1 cellular context compared by ENCODE assay signal in the genomic region with DNA sequence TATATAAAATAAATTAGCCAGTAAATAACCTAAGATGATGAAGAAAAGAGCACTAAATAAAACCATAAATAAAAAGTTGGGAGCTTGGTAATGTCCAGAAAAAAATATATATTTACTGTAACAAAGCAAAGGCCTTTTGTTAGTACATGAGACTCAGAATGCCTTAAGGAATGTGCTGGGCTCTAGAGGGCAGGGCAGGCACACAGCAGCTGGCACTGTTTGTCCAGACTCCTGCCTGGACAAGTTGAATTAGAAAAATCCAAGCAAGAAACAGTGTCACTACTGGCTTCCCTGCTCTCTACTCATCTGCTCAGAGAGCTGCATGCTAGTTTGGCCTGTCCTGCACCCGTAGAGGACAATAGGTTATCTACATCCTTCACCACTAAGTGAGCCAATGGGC.
TF ChIP-seq lines count a peak whose summit lies in the region.

No MANE protein-coding gene starts in this region.

TF ChIP-seq in GM23338, 12 proteins besides CTCF, POLR2A, EP300 and RAD21 (continued from another document):
- TF ChIP-seq REST (IDR thresholded peaks at IDR 0.05; ENCODE audit: unreplicated experiment) (no peak), JUNB (IDR thresholded peaks at IDR 0.05; ENCODE audit: unreplicated experiment) (no peak), EZH2phosphoT487 (IDR thresholded peaks at IDR 0.05; ENCODE audit: unreplicated experiment) (no peak), EZH2 (IDR thresholded peaks at IDR 0.05; ENCODE audit: low read depth, unreplicated experiment) (no peak), POLR2AphosphoS5 (IDR thresholded peaks at IDR 0.05; ENCODE audit: low read depth) (no peak), ZNF114 (CRISPR knock-in tag; IDR thresholded peaks at IDR 0.05) (no peak), NANOG (IDR thresholded peaks at IDR 0.05; ENCODE audit: borderline replicate concordance) (no peak)
- TF ChIP-seq, protein P1, sequence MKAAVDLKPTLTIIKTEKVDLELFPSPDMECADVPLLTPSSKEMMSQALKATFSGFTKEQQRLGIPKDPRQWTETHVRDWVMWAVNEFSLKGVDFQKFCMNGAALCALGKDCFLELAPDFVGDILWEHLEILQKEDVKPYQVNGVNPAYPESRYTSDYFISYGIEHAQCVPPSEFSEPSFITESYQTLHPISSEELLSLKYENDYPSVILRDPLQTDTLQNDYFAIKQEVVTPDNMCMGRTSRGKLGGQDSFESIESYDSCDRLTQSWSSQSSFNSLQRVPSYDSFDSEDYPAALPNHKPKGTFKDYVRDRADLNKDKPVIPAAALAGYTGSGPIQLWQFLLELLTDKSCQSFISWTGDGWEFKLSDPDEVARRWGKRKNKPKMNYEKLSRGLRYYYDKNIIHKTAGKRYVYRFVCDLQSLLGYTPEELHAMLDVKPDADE (IDR thresholded peaks at IDR 0.05), result no peak
- TF ChIP-seq, protein P2, sequence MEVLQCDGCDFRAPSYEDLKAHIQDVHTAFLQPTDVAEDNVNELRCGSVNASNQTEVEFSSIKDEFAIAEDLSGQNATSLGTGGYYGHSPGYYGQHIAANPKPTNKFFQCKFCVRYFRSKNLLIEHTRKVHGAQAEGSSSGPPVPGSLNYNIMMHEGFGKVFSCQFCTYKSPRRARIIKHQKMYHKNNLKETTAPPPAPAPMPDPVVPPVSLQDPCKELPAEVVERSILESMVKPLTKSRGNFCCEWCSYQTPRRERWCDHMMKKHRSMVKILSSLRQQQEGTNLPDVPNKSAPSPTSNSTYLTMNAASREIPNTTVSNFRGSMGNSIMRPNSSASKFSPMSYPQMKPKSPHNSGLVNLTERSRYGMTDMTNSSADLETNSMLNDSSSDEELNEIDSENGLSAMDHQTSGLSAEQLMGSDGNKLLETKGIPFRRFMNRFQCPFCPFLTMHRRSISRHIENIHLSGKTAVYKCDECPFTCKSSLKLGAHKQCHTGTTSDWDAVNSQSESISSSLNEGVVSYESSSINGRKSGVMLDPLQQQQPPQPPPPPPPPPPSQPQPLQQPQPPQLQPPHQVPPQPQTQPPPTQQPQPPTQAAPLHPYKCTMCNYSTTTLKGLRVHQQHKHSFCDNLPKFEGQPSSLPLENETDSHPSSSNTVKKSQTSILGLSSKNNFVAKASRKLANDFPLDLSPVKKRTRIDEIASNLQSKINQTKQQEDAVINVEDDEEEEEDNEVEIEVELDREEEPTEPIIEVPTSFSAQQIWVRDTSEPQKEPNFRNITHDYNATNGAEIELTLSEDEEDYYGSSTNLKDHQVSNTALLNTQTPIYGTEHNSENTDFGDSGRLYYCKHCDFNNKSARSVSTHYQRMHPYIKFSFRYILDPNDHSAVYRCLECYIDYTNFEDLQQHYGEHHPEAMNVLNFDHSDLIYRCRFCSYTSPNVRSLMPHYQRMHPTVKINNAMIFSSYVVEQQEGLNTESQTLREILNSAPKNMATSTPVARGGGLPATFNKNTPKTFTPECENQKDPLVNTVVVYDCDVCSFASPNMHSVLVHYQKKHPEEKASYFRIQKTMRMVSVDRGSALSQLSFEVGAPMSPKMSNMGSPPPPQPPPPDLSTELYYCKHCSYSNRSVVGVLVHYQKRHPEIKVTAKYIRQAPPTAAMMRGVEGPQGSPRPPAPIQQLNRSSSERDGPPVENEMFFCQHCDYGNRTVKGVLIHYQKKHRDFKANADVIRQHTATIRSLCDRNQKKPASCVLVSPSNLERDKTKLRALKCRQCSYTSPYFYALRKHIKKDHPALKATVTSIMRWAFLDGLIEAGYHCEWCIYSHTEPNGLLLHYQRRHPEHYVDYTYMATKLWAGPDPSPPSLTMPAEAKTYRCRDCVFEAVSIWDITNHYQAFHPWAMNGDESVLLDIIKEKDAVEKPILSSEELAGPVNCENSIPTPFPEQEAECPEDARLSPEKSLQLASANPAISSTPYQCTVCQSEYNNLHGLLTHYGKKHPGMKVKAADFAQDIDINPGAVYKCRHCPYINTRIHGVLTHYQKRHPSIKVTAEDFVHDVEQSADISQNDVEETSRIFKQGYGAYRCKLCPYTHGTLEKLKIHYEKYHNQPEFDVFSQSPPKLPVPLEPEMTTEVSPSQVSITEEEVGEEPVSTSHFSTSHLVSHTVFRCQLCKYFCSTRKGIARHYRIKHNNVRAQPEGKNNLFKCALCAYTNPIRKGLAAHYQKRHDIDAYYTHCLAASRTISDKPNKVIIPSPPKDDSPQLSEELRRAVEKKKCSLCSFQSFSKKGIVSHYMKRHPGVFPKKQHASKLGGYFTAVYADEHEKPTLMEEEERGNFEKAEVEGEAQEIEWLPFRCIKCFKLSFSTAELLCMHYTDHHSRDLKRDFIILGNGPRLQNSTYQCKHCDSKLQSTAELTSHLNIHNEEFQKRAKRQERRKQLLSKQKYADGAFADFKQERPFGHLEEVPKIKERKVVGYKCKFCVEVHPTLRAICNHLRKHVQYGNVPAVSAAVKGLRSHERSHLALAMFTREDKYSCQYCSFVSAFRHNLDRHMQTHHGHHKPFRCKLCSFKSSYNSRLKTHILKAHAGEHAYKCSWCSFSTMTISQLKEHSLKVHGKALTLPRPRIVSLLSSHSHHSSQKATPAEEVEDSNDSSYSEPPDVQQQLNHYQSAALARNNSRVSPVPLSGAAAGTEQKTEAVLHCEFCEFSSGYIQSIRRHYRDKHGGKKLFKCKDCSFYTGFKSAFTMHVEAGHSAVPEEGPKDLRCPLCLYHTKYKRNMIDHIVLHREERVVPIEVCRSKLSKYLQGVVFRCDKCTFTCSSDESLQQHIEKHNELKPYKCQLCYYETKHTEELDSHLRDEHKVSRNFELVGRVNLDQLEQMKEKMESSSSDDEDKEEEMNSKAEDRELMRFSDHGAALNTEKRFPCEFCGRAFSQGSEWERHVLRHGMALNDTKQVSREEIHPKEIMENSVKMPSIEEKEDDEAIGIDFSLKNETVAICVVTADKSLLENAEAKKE (CRISPR knock-in tag; IDR thresholded peaks at IDR 0.05), result no peak
